ENCODE assay signal across 1 cellular context in the genomic region with DNA sequence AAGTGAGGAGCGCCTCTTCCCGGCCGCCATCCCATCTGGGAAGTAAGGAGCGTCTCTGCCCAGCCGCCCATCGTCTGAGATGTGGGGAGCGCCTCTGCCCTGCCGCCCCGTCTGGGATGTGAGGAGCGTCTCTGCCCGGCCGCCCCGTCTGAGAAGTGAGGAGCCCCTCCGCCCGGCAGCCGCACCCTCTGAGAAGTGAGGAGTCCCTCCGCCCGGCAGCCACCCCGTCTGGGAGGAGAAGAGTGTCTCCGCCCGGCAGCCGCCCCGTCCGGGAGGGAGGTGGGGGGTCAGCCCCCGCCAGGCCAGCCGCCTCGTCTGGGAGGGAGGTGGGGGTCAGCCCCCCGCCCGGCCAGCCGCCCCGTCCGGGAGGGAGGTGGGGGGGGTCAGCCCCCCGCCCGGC. TPM values are rescaled to one million over a fixed set of nuclear protein-coding genes. Genes with fewer than 3 reads are reported as not detected.
"Had no signal": no experiment of that assay in that cellular context is flagged by ENCODE, and none has a peak within 500 bp of the region (broad histone marks: within the 10 kb centered on the region; RNA-seq: fewer than 3 reads in every experiment).

No MANE protein-coding gene starts in this region.

RNA-seq across cellular contexts. Expression of a gene that starts 9.7 kb away (rescaled TPM):
- total RNA-seq: fibroblast of villous mesenchyme had no signal
